In the genomic region with DNA sequence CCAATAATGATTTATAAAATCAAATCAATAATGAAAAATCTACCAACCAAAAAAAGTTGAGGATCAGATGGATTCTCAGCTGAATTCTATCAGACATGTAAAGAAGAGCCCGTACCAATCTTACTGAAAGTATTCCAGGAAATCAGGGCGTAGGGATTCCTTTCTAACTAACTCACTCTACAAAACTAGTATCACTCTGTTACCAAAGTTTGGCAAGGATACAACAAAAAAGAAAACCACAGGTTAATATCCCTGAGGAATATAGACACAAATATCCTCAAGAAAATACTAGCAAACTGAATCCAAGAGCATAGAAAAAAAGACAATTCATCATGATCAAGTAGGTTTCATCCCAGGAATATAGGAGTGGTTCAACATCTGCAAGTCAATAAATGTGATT, we compare ENCODE assay signal across 28 cellular contexts. TPM values are rescaled to one million over a fixed set of nuclear protein-coding genes. Genes with fewer than 3 reads are reported as not detected.
"Had no signal": no experiment of that assay in that cellular context is flagged by ENCODE, and none has a peak within 500 bp of the region (broad histone marks: within the 10 kb centered on the region; RNA-seq: fewer than 3 reads in every experiment).

No MANE protein-coding gene starts in this region.

- H3K36me3 ChIP-seq: MG63, WERI-Rb-1 had no signal

- DNase-seq: activated CD4-positive, alpha-beta T cell treated with anti-CD3 and anti-CD28 coated beads, Interleukin-2, amount 10 ng/mL, durations not matched to agents 7 days and 5 days; activated CD4-positive, alpha-beta T cell treated with anti-CD3 and anti-CD28 coated beads, Interleukin-2, amount 50 U/mL, for 48 hours; activated CD4-positive, CD25-positive, alpha-beta regulatory T cell; activated CD8-positive, alpha-beta memory T cell treated with anti-CD3 and anti-CD28 coated beads, Interleukin-2, amount 50 U/mL, for 4 hours; activated effector memory CD4-positive, alpha-beta T cell treated with anti-CD3 and anti-CD28 coated beads, Interleukin-2, amount 50 U/mL, for 16 hours; activated naive CD4-positive, alpha-beta T cell; activated naive CD4-positive, alpha-beta T cell treated with anti-CD3 and anti-CD28 coated beads, Interleukin-2, amount 50 U/mL, for 16 hours; activated naive CD8-positive, alpha-beta T cell treated with anti-CD3 and anti-CD28 coated beads for 36 hours; activated T-cell treated with anti-CD3 and anti-CD28 coated beads, Interleukin-2, amount 50 U/mL, for 72 hours; amniotic stem cell; aorta; MG63; NCI-H1048; NCI-H1105 treated with DMSO at 0.1 percent for 48 hours; NCI-H1436; NCI-H1694; NCI-H1930; NCI-H2081 treated with DMSO at 0.1 percent for 48 hours; NCI-H345; NCI-H524 treated with DMSO at 0.1 percent for 48 hours; PC-3; Right ventricle myocardium superior; SW 1271; T-helper 1 cell; T-helper 2 cell; T-helper 9 cell; WERI-Rb-1 had no signal

- ATAC-seq: activated T-cell treated with anti-CD3 and anti-CD28 coated beads, Interleukin-2, amount 50 U/mL, for 72 hours; activated T-helper 17 cell treated with anti-CD3 and anti-CD28 coated beads, Interleukin-2, amount 50 U/mL, for 72 hours; PC-3 had no signal

- H3K27ac ChIP-seq: WERI-Rb-1 had no signal

- H3K4me3 ChIP-seq: MG63 had no signal

- H3K27me3 ChIP-seq: MG63 had no signal

- H3K9me3 ChIP-seq: MG63 had no signal

RNA-seq across cellular contexts. Expression of a gene that starts 52.8 kb away (rescaled TPM):
- total RNA-seq: activated CD4-positive, alpha-beta T cell treated with anti-CD3 and anti-CD28 coated beads, Interleukin-2, amount 10 ng/mL, durations not matched to agents 7 days and 5 days; activated naive CD8-positive, alpha-beta T cell treated with anti-CD3 and anti-CD28 coated beads for 36 hours; activated T-cell treated with anti-CD3 and anti-CD28 coated beads, Interleukin-2, amount 50 U/mL, for 72 hours; activated T-helper 17 cell treated with anti-CD3 and anti-CD28 coated beads, Interleukin-2, amount 50 U/mL, for 72 hours; PC-3 had no signal
